22 cellular contexts compared by ENCODE assay signal in genomic region chr6:44162876-44163625, GRCh38. TPM values are rescaled to one million over a fixed set of nuclear protein-coding genes. Genes with fewer than 3 reads are reported as not detected.
"Had no signal": no experiment of that assay in that cellular context is flagged by ENCODE, and none has a peak within 500 bp of the region (broad histone marks: within the 10 kb centered on the region; RNA-seq: fewer than 3 reads in every experiment).

No MANE protein-coding gene starts in this region.

- H3K4me1 Mint-ChIP-seq: memory B cell, natural killer cell had no signal

- H3K27me3 ChIP-seq: ascending aorta, thyroid gland had no signal

- ATAC-seq: activated T-cell treated with anti-CD3 and anti-CD28 coated beads, Interleukin-2, amount 50 U/mL, for 4 hours; heart right ventricle; left lobe of liver; natural killer cell had no signal

- H3K36me3 ChIP-seq: ascending aorta, heart right ventricle, thyroid gland had no signal

- H3K36me3 Mint-ChIP-seq: activated naive CD8-positive, alpha-beta T cell treated with anti-CD3 and anti-CD28 coated beads, Interleukin-2, amount 10 ng/mL, durations not matched to agents 7 days and 5 days; memory B cell; natural killer cell had no signal

- H3K27ac Mint-ChIP-seq: activated naive CD8-positive, alpha-beta T cell treated with anti-CD3 and anti-CD28 coated beads, Interleukin-2, amount 10 ng/mL, durations not matched to agents 7 days and 5 days; memory B cell; natural killer cell had no signal

- DNase-seq: activated CD4-positive, alpha-beta T cell treated with anti-CD3 and anti-CD28 coated beads, Interleukin-2, amount 50 U/mL, for 48 hours; activated CD4-positive, CD25-positive, alpha-beta regulatory T cell treated with anti-CD3 and anti-CD28 coated beads, Interleukin-2, amount 50 U/mL, for 72 hours; activated gamma-delta T cell treated with Interleukin-2 at 50 U/mL for 16 hours; activated naive CD8-positive, alpha-beta T cell treated with anti-CD3 and anti-CD28 coated beads, Interleukin-2, amount 10 ng/mL, durations not matched to agents 7 days and 5 days; activated T-cell treated with anti-CD3 and anti-CD28 coated beads, Interleukin-2, amount 50 U/mL, for 4 hours; effector CD8-positive, alpha-beta T cell; heart right ventricle; islet precursor cell; natural killer cell; occipital lobe; stimulated activated CD4-positive, alpha-beta T cell treated with anti-CD3 and anti-CD28 coated beads, Interleukin-12 subunit alpha, Interleukin-12 subunit beta, amount 100 ng/mL, for 4 hours; stimulated activated CD4-positive, alpha-beta T cell treated with anti-CD3 and anti-CD28 coated beads, Interleukin-2, amount 100 ng/mL, for 48 hours; stimulated activated CD8-positive, alpha-beta memory T cell treated with anti-CD3 and anti-CD28 coated beads, Interleukin-4, amount 100 ng/mL, for 48 hours; T-helper 9 cell; thyroid gland had no signal

- H3K4me3 ChIP-seq: ascending aorta, heart right ventricle, thyroid gland had no signal

- H3K27ac ChIP-seq: ascending aorta, heart right ventricle, thyroid gland had no signal

- H3K9me3 ChIP-seq: ascending aorta, heart right ventricle, thyroid gland had no signal

- H3K4me3 Mint-ChIP-seq: activated naive CD8-positive, alpha-beta T cell treated with anti-CD3 and anti-CD28 coated beads, Interleukin-2, amount 10 ng/mL, durations not matched to agents 7 days and 5 days; activated T-cell treated with anti-CD3 and anti-CD28 coated beads, Interleukin-2, amount 50 U/mL, for 4 hours; memory B cell; natural killer cell had no signal

- FAIRE-seq: colon, frontal cortex, urothelium cell line had no signal

- H3K4me1 ChIP-seq: ascending aorta, heart right ventricle, thyroid gland had no signal

- H3K9me3 Mint-ChIP-seq: activated naive CD8-positive, alpha-beta T cell treated with anti-CD3 and anti-CD28 coated beads, Interleukin-2, amount 10 ng/mL, durations not matched to agents 7 days and 5 days; activated T-cell treated with anti-CD3 and anti-CD28 coated beads, Interleukin-2, amount 50 U/mL, for 4 hours; memory B cell; natural killer cell had no signal

RNA-seq across cellular contexts. Expression of gene CAPN11, which starts 4.4 kb away (rescaled TPM):
- total RNA-seq: activated naive CD8-positive, alpha-beta T cell treated with anti-CD3 and anti-CD28 coated beads, Interleukin-2, amount 10 ng/mL, durations not matched to agents 7 days and 5 days; fibroblast of lung; frontal cortex; natural killer cell; occipital lobe had no signal
- polyA plus RNA-seq: fibroblast of lung had no signal

RNA-seq across cellular contexts. Expression of gene MYMX, which starts 53.7 kb away (rescaled TPM):
- total RNA-seq: activated naive CD8-positive, alpha-beta T cell treated with anti-CD3 and anti-CD28 coated beads, Interleukin-2, amount 10 ng/mL, durations not matched to agents 7 days and 5 days; activated T-cell treated with anti-CD3 and anti-CD28 coated beads, Interleukin-2, amount 50 U/mL, for 4 hours; fibroblast of lung; frontal cortex; left lobe of liver; natural killer cell; occipital lobe; thyroid gland had no signal
- polyA plus RNA-seq: fibroblast of lung had no signal
